In genomic region chr20:63471002-63471718, GRCh38 we compare ENCODE assay signal across 19 cellular contexts. TPM values are rescaled to one million over a fixed set of nuclear protein-coding genes. Genes with fewer than 3 reads are reported as not detected.
DNase-seq lines count a peak whose midpoint lies in the region; ATAC-seq and TF ChIP-seq lines count a peak whose summit lies in the region.
"Had no signal": no experiment of that assay in that cellular context is flagged by ENCODE, and none has a peak within 500 bp of the region (broad histone marks: within the 10 kb centered on the region; RNA-seq: fewer than 3 reads in every experiment).

No MANE protein-coding gene starts in this region.

- H3K4me2 ChIP-seq in BLaER1: peak overlapping the region; percentile 93

- H3K36me3 Mint-ChIP-seq in nephron (ENCODE audit: low read depth): no peaks in the 10 kb centered on the region
- H3K36me3 Mint-ChIP-seq: IgD-negative memory B cell had no signal

- TF ChIP-seq CTCF in nephron (IDR thresholded peaks at IDR 0.05; ENCODE audit: unreplicated experiment in 3 of 3): no peak

- no peaks in the 10 kb centered on the region for H3K9me3 Mint-ChIP-seq in nephron
- H3K9me3 Mint-ChIP-seq: activated B cell treated with CpG ODN at 0.5 μM for 24 hours; IgD-negative memory B cell; stimulated activated naive CD8-positive, alpha-beta T cell treated with anti-CD3 and anti-CD28 coated beads, Interleukin-15, Interleukin-2, amounts not matched to agents 100 ng/mL and 50 ng/mL, for 24 hours had no signal

- peak overlapping the region; percentile 32 to 72 (median 48) for H3K4me3 Mint-ChIP-seq in nephron
- H3K4me3 Mint-ChIP-seq: activated B cell treated with CpG ODN at 0.5 μM for 24 hours; stimulated activated naive CD8-positive, alpha-beta T cell treated with anti-CD3 and anti-CD28 coated beads, Interleukin-15, Interleukin-2, amounts not matched to agents 100 ng/mL and 50 ng/mL, for 24 hours had no signal

- in situ Hi-C loops in HAP-1 (cut with MboI; ENCODE audit: low sequenced_read_pairs): no loop called here

- DNase-seq in HAP-1 (ENCODE audit: low spot score in 2 of 2): peak in 1 of 2 experiments; percentile 56
- no peak for DNase-seq in T-helper 9 cell
- DNase-seq in NCI-H146 treated with DMSO at 0.1 percent for 48 hours (lab: John Stamatoyannopoulos, UW; ENCODE audit: unreplicated experiment): no peak
- no peak for DNase-seq in 8988T
- DNase-seq: activated B cell treated with CpG ODN at 0.5 μM for 24 hours; activated gamma-delta T cell; cortex of kidney; DND-41; left lung; NCI-H2081 treated with DMSO at 0.1 percent for 48 hours; psoas muscle; stimulated activated CD4-positive, alpha-beta T cell treated with anti-CD3 and anti-CD28 coated beads, Interleukin-12 subunit alpha, Interleukin-12 subunit beta, amount 100 ng/mL, for 4 hours had no signal

- 6% methylated on average over 47 of the region's 47 CpGs for WGBS in ectodermal cell, 2 experiments

- H3K27ac ChIP-seq in BLaER1: no peak overlapping the region
- no peak overlapping the region for H3K27ac ChIP-seq in ectodermal cell (ENCODE audit: insufficient read depth, low read depth, low read length, poor library complexity, severe bottlenecking)
- H3K27ac ChIP-seq: esophagus muscularis mucosa, left lung, psoas muscle had no signal

- H3K27ac Mint-ChIP-seq in nephron: no peak overlapping the region
- H3K27ac Mint-ChIP-seq: activated B cell treated with CpG ODN at 0.5 μM for 24 hours; IgD-negative memory B cell; stimulated activated naive CD8-positive, alpha-beta T cell treated with anti-CD3 and anti-CD28 coated beads, Interleukin-15, Interleukin-2, amounts not matched to agents 100 ng/mL and 50 ng/mL, for 24 hours had no signal

- H3K4me3 ChIP-seq in BLaER1 (peak overlapping the region; percentile 69), HAP-1 (peak overlapping the region; percentile 57), ectodermal cell (ENCODE audit: insufficient read depth, low read depth, low read length) (peak overlapping the region; percentile 71)
- H3K4me3 ChIP-seq: left lung, psoas muscle had no signal

- no peak overlapping the region for H3K9ac ChIP-seq in BLaER1

- no peaks in the 10 kb centered on the region for H3K4me1 Mint-ChIP-seq in nephron

- no peaks in the 10 kb centered on the region for H3K9me3 ChIP-seq in BLaER1
- no peaks in the 10 kb centered on the region for H3K9me3 ChIP-seq in HAP-1
- H3K9me3 ChIP-seq in ectodermal cell (ENCODE audit: control insufficient read depth, low read length): no peaks in the 10 kb centered on the region
- H3K9me3 ChIP-seq: esophagus muscularis mucosa, left lung, psoas muscle had no signal

- H3K4me1 ChIP-seq in BLaER1 (peaks cover 46% of the 10 kb centered on the region), HAP-1 (no peaks in the 10 kb centered on the region; the same call in 1 of the 2 replicates), ectodermal cell (ENCODE audit: control insufficient read depth, insufficient read depth, low read length) (peaks cover 21% of the 10 kb centered on the region)

- H3K27me3 Mint-ChIP-seq in nephron (ENCODE audit: low read depth): peaks cover 64% of the 10 kb centered on the region

- no peak for ATAC-seq in GM19035 (IDR thresholded peaks at IDR 0.05; ENCODE audit: unreplicated experiment)
- ATAC-seq: left lung had no signal

- no peaks in the 10 kb centered on the region for H3K36me3 ChIP-seq in BLaER1
- no peaks in the 10 kb centered on the region for H3K36me3 ChIP-seq in HAP-1 (replicated peaks)
- no peaks in the 10 kb centered on the region for H3K36me3 ChIP-seq in ectodermal cell (ENCODE audit: control insufficient read depth, insufficient read depth, low read length)
- H3K36me3 ChIP-seq: esophagus muscularis mucosa, left lung had no signal

- H3K27me3 ChIP-seq in BLaER1 (peaks cover 97% of the 10 kb centered on the region), HAP-1 (ENCODE audit: low read depth) (peaks cover 29% of the 10 kb centered on the region), ectodermal cell (ENCODE audit: control insufficient read depth, insufficient read depth, low read length, poor library complexity, severe bottlenecking) (peaks cover 44% of the 10 kb centered on the region)

- peaks cover 91% of the 10 kb centered on the region for H4K20me1 ChIP-seq in BLaER1

RNA-seq across cellular contexts. Expression of gene KCNQ2, which starts 1.3 kb away (rescaled TPM):
- 66.7 TPM for polyA plus RNA-seq in ectodermal cell (2013, experiment 1 of 4)
- 72.6 TPM for polyA plus RNA-seq in ectodermal cell (2013, experiment 2 of 4)
- polyA plus RNA-seq in ectodermal cell (2013, experiment 3 of 4): 62.1 TPM
- polyA plus RNA-seq in ectodermal cell (2013, experiment 4 of 4): 73.5 TPM

RNA-seq across cellular contexts. Expression of gene EEF1A2, which starts 27.7 kb away (rescaled TPM):
- polyA plus RNA-seq in ectodermal cell (2013, experiment 1 of 4): 2.2 TPM
- 1.4 TPM for polyA plus RNA-seq in ectodermal cell (2013, experiment 2 of 4)
- polyA plus RNA-seq in ectodermal cell (2013, experiment 3 of 4): 1.5 TPM
- 1.1 TPM for polyA plus RNA-seq in ectodermal cell (2013, experiment 4 of 4)
- polyA plus RNA-seq: IgD-negative memory B cell had no signal

RNA-seq across cellular contexts. Expression of gene PPDPF, which starts 49.4 kb away (rescaled TPM):
- polyA plus RNA-seq in ectodermal cell (2013, experiment 1 of 4): 237 TPM
- 230 TPM for polyA plus RNA-seq in ectodermal cell (2013, experiment 2 of 4)
- polyA plus RNA-seq in ectodermal cell (2013, experiment 3 of 4): 253 TPM
- polyA plus RNA-seq in ectodermal cell (2013, experiment 4 of 4): 270 TPM
